11 cellular contexts compared by ENCODE assay signal in genomic region chr10:117131390-117132327, GRCh38. TPM values are rescaled to one million over a fixed set of nuclear protein-coding genes. Genes with fewer than 3 reads are reported as not detected.
DNase-seq lines count a peak whose midpoint lies in the region; ATAC-seq and TF ChIP-seq lines count a peak whose summit lies in the region.
"Had no signal": no experiment of that assay in that cellular context is flagged by ENCODE, and none has a peak within 500 bp of the region (broad histone marks: within the 10 kb centered on the region; RNA-seq: fewer than 3 reads in every experiment).

No MANE protein-coding gene starts in this region.

- H3K4me3 Mint-ChIP-seq in T-helper 1 cell treated with Interleukin-12 subunit alpha and Interleukin-12 subunit beta and Interleukin-4 antibody, amounts not matched to agents 30 μg/mL and 1 μg/mL, for 36 hours = peak overlapping the region; percentile 46
- H3K4me3 Mint-ChIP-seq in WTC11 = peak overlapping the region; percentile 54

- intact Hi-C loops in sciatic nerve (cut with DNase I) = no loop called here

- no peaks in the 10 kb centered on the region for H3K9me3 Mint-ChIP-seq in T-helper 1 cell treated with Interleukin-12 subunit alpha and Interleukin-12 subunit beta and Interleukin-4 antibody, amounts not matched to agents 30 μg/mL and 1 μg/mL, for 36 hours
- H3K9me3 Mint-ChIP-seq in WTC11 = no peaks in the 10 kb centered on the region

- H3K27me3 Mint-ChIP-seq in T-helper 1 cell treated with Interleukin-12 subunit alpha and Interleukin-12 subunit beta and Interleukin-4 antibody, amounts not matched to agents 30 μg/mL and 1 μg/mL, for 36 hours (ENCODE audit: low read depth) = peaks cover 76% of the 10 kb centered on the region
- H3K27me3 Mint-ChIP-seq in WTC11 (ENCODE audit: low read depth) = peaks cover 98% of the 10 kb centered on the region

- no peak for TF ChIP-seq CTCF in WTC11 (IDR thresholded peaks at IDR 0.05)

- peak overlapping the region; percentile 55 for H3K27ac Mint-ChIP-seq in T-helper 1 cell treated with Interleukin-12 subunit alpha and Interleukin-12 subunit beta and Interleukin-4 antibody, amounts not matched to agents 30 μg/mL and 1 μg/mL, for 36 hours
- H3K27ac Mint-ChIP-seq in WTC11 = no peak overlapping the region

- CTCF ChIA-PET in WTC11 (lab: Charles Lee) = interaction anchor here (0.9 to 3.9 kb wide), 8 partner anchors 19 to 335 kb away, joined by 3 to 43 read pairs (median 10); no protein-coding TSS in a partner anchor

- POLR2A ChIA-PET in WTC11 (lab: Charles Lee) = no interaction called here

- peaks cover 6% of the 10 kb centered on the region for H3K36me3 Mint-ChIP-seq in T-helper 1 cell treated with Interleukin-12 subunit alpha and Interleukin-12 subunit beta and Interleukin-4 antibody, amounts not matched to agents 30 μg/mL and 1 μg/mL, for 36 hours (ENCODE audit: low read depth)
- H3K36me3 Mint-ChIP-seq in WTC11 = no peaks in the 10 kb centered on the region; the same call in 1 of the 2 replicates

- peaks cover 5% of the 10 kb centered on the region for H3K4me1 Mint-ChIP-seq in T-helper 1 cell treated with Interleukin-12 subunit alpha and Interleukin-12 subunit beta and Interleukin-4 antibody, amounts not matched to agents 30 μg/mL and 1 μg/mL, for 36 hours (ENCODE audit: low read depth)
- peaks cover 56% of the 10 kb centered on the region for H3K4me1 Mint-ChIP-seq in WTC11

- peak overlapping the region; percentile 13 for H3K4me3 ChIP-seq in iPS-11a (ENCODE audit: low read depth, low read length)

- DNase-seq in T-helper 1 cell = no peak
- peak; percentile 47 for DNase-seq in WTC11 (ENCODE audit: low spot score)
- DNase-seq in sciatic nerve (ENCODE audit: low spot score) = peak; percentile 42
- DNase-seq in Ammon's horn (ENCODE audit: low spot score) = no peak
- DNase-seq: NCI-H1694 treated with DMSO at 0.1 percent for 48 hours had no signal

- ATAC-seq in WTC11 (peak; percentile 23), sciatic nerve (no peak), HG03342 (IDR thresholded peaks at IDR 0.05; ENCODE audit: unreplicated experiment) (no peak), HG03095 (IDR thresholded peaks at IDR 0.05; ENCODE audit: unreplicated experiment) (no peak)

TF ChIP-seq in WTC11, 78 proteins besides CTCF, POLR2A, EP300 and RAD21:
- TF ChIP-seq PRDM15 (CRISPR knock-in tag; IDR thresholded peaks at IDR 0.05) = peak; percentile 74; the same call in 1 of the 2 replicates
- no peak for TF ChIP-seq MYBL2 (CRISPR knock-in tag; IDR thresholded peaks at IDR 0.05)
- no peak for TF ChIP-seq ZMAT4 (CRISPR knock-in tag; IDR thresholded peaks at IDR 0.05)

RNA-seq across cellular contexts. Expression of gene VAX1, which starts 6.4 kb away (rescaled TPM):
- total RNA-seq in WTC11 (2021) = 0.04 TPM in 1 of 3 replicates, not detected in the others
- not detected for total RNA-seq in sciatic nerve
- total RNA-seq: A172, mononuclear cell had no signal

Comparison
In these comparisons a context has a peak if more than half of its experiments do, and no peak if none do; other contexts are left out.
1. DNase-seq: peak in WTC11 (single experiment) and sciatic nerve (single experiment); none in T-helper 1 cell (0 of 5) and Ammon's horn (single experiment).